1 cellular context compared by ENCODE assay signal in genomic region chr20:22582960-22583772, GRCh38.
TF ChIP-seq lines count a peak whose summit lies in the region.

No MANE protein-coding gene starts in this region.

TF ChIP-seq in GM23338, 12 proteins besides CTCF, POLR2A, EP300 and RAD21:
- TF ChIP-seq, protein P1, sequence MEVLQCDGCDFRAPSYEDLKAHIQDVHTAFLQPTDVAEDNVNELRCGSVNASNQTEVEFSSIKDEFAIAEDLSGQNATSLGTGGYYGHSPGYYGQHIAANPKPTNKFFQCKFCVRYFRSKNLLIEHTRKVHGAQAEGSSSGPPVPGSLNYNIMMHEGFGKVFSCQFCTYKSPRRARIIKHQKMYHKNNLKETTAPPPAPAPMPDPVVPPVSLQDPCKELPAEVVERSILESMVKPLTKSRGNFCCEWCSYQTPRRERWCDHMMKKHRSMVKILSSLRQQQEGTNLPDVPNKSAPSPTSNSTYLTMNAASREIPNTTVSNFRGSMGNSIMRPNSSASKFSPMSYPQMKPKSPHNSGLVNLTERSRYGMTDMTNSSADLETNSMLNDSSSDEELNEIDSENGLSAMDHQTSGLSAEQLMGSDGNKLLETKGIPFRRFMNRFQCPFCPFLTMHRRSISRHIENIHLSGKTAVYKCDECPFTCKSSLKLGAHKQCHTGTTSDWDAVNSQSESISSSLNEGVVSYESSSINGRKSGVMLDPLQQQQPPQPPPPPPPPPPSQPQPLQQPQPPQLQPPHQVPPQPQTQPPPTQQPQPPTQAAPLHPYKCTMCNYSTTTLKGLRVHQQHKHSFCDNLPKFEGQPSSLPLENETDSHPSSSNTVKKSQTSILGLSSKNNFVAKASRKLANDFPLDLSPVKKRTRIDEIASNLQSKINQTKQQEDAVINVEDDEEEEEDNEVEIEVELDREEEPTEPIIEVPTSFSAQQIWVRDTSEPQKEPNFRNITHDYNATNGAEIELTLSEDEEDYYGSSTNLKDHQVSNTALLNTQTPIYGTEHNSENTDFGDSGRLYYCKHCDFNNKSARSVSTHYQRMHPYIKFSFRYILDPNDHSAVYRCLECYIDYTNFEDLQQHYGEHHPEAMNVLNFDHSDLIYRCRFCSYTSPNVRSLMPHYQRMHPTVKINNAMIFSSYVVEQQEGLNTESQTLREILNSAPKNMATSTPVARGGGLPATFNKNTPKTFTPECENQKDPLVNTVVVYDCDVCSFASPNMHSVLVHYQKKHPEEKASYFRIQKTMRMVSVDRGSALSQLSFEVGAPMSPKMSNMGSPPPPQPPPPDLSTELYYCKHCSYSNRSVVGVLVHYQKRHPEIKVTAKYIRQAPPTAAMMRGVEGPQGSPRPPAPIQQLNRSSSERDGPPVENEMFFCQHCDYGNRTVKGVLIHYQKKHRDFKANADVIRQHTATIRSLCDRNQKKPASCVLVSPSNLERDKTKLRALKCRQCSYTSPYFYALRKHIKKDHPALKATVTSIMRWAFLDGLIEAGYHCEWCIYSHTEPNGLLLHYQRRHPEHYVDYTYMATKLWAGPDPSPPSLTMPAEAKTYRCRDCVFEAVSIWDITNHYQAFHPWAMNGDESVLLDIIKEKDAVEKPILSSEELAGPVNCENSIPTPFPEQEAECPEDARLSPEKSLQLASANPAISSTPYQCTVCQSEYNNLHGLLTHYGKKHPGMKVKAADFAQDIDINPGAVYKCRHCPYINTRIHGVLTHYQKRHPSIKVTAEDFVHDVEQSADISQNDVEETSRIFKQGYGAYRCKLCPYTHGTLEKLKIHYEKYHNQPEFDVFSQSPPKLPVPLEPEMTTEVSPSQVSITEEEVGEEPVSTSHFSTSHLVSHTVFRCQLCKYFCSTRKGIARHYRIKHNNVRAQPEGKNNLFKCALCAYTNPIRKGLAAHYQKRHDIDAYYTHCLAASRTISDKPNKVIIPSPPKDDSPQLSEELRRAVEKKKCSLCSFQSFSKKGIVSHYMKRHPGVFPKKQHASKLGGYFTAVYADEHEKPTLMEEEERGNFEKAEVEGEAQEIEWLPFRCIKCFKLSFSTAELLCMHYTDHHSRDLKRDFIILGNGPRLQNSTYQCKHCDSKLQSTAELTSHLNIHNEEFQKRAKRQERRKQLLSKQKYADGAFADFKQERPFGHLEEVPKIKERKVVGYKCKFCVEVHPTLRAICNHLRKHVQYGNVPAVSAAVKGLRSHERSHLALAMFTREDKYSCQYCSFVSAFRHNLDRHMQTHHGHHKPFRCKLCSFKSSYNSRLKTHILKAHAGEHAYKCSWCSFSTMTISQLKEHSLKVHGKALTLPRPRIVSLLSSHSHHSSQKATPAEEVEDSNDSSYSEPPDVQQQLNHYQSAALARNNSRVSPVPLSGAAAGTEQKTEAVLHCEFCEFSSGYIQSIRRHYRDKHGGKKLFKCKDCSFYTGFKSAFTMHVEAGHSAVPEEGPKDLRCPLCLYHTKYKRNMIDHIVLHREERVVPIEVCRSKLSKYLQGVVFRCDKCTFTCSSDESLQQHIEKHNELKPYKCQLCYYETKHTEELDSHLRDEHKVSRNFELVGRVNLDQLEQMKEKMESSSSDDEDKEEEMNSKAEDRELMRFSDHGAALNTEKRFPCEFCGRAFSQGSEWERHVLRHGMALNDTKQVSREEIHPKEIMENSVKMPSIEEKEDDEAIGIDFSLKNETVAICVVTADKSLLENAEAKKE (CRISPR knock-in tag; IDR thresholded peaks at IDR 0.05) = no peak
- TF ChIP-seq EZH2 (IDR thresholded peaks at IDR 0.05; ENCODE audit: low read depth, unreplicated experiment) (peak; percentile 99), EZH2phosphoT487 (IDR thresholded peaks at IDR 0.05; ENCODE audit: unreplicated experiment) (peak; percentile 65), JUNB (IDR thresholded peaks at IDR 0.05; ENCODE audit: unreplicated experiment) (no peak), ZNF331 (CRISPR knock-in tag; IDR thresholded peaks at IDR 0.05; ENCODE audit: low read depth) (no peak), CREB1 (CRISPR knock-in tag; IDR thresholded peaks at IDR 0.05; ENCODE audit: low read depth) (no peak), ZNF114 (CRISPR knock-in tag; IDR thresholded peaks at IDR 0.05) (no peak)
